Comparison of ENCODE assay signal across 8 cellular contexts in the genomic region with DNA sequence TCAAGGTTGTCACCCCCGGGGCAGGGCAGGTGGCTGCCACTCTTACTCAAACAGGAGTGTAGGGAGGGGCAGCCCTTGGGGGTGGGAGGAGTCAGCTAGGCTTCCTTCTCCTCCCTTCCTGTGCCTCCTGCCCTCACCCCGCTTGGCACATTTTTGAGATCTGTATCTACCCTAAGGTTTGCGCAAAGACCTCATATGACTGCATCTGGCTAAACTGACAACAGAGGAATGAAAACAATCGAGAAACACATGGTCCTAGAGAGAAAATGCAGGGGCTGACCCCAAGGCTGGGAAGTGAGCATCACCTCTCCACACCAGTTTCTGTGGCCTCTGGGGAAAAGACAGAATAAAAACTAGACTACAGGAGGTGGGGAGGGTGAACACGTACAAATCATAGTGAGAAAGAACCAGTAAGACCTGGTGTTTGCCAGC. TPM values are rescaled to one million over a fixed set of nuclear protein-coding genes. Genes with fewer than 3 reads are reported as not detected.
DNase-seq lines count a peak whose midpoint lies in the region; ATAC-seq and TF ChIP-seq lines count a peak whose summit lies in the region.

No MANE protein-coding gene starts in this region.

- no peak for TF ChIP-seq POLR2A in prostate gland (IDR thresholded peaks at IDR 0.05)
- TF ChIP-seq POLR2A in spleen (IDR thresholded peaks at IDR 0.05) = no peak

- H3K27ac ChIP-seq in prostate gland (peak overlapping the region; percentile 16 to 26), spleen (no peak overlapping the region)

- DNase-seq in NCI-H146 treated with DMSO at 0.1 percent for 48 hours (lab: John Stamatoyannopoulos, UW; ENCODE audit: unreplicated experiment) (peak; percentile 28), activated T-cell treated with anti-CD3 and anti-CD28 coated beads for 4 hours (peak; percentile 31), prostate gland (ENCODE audit: low spot score) (peak; percentile 59), dermis blood vessel endothelial cell (no peak), C1 segment of cervical spinal cord (lab: John Stamatoyannopoulos, UW) (no peak), spleen (no peak)

- peak; percentile 50 for ATAC-seq in GM19395 (IDR thresholded peaks at IDR 0.05; ENCODE audit: unreplicated experiment)
- no peak for ATAC-seq in GM21737 (IDR thresholded peaks at IDR 0.05; ENCODE audit: unreplicated experiment)

- H3K36me3 ChIP-seq in prostate gland = no peaks in the 10 kb centered on the region
- peaks cover 0 to 14% (median 2%) of the 10 kb centered on the region in 6 donors for H3K36me3 ChIP-seq in spleen

- H3K4me3 ChIP-seq in prostate gland (no peak overlapping the region), spleen (peak overlapping the region in 1 of 8 donors; percentile 46)

- H3K9me3 ChIP-seq in prostate gland (no peaks in the 10 kb centered on the region), spleen (no peaks in the 10 kb centered on the region)

- WGBS in prostate gland = 11% methylated on average over 5 of the region's 5 CpGs
- 8 to 23% (median 17%) methylated on average over 5 of the region's 5 CpGs for WGBS in spleen, 5 donors

- intact Hi-C loops in prostate gland (cut with DNase I) = loop anchor here (5.0 kb wide), 3 partner anchors 39 to 324 kb away; partner anchors contain the start of genes ACAD8 and THYN1
- intact Hi-C loops in spleen (cut with DNase I; ENCODE audit: low total_unique reads) = loop anchor here (10.0 kb wide), 1 partner anchor 216 kb away; no protein-coding TSS in a partner anchor

- no peak for TF ChIP-seq CTCF in prostate gland (IDR thresholded peaks at IDR 0.05)
- TF ChIP-seq CTCF in spleen (IDR thresholded peaks at IDR 0.05 in 8 of 11, conservative IDR thresholded peaks at IDR 0.05 in 3 of 11) = no peak

- H3K27me3 ChIP-seq in prostate gland (replicated peaks; ENCODE audit: insufficient read depth) = no peaks in the 10 kb centered on the region
- peaks cover 0 to 18% (median 0%) of the 10 kb centered on the region in 7 donors for H3K27me3 ChIP-seq in spleen (replicated peaks in 1 of 7)

- H3K4me1 ChIP-seq in prostate gland (replicated peaks) (no peaks in the 10 kb centered on the region), spleen (peaks cover 5 to 19% (median 14%) of the 10 kb centered on the region in 6 donors)

RNA-seq across cellular contexts. Expression of gene IGSF9B, which starts 28.1 kb away (rescaled TPM):
- 10 to 100 TPM; 10.2 to 35.3 TPM for total RNA-seq in prostate gland
- total RNA-seq in dermis blood vessel endothelial cell = 0.05 and 0.17 TPM in 2 replicates
- total RNA-seq in spleen = 10 to 100 TPM in 1 of 7 donors, 1 to 10 TPM in 6; 2.4 to 11.2 (median 6.6) TPM
- polyA plus RNA-seq in spleen = 1 to 10 TPM in 2 of 3 donors, under 1 TPM in 1; 0.50 to 2.6 (median 1.6) TPM

Comparison
In these comparisons a context has a peak if more than half of its experiments do, and no peak if none do; other contexts are left out.
1. DNase-seq: peak in NCI-H146 treated with DMSO at 0.1 percent for 48 hours (single experiment), activated T-cell treated with anti-CD3 and anti-CD28 coated beads for 4 hours (single experiment) and prostate gland (single experiment); none in dermis blood vessel endothelial cell (single experiment), C1 segment of cervical spinal cord (0 of 14) and spleen (single experiment).
2. H3K27ac ChIP-seq: peak in prostate gland (2 of 2); none in spleen (0 of 8).